20 cellular contexts compared by ENCODE assay signal in the genomic region with DNA sequence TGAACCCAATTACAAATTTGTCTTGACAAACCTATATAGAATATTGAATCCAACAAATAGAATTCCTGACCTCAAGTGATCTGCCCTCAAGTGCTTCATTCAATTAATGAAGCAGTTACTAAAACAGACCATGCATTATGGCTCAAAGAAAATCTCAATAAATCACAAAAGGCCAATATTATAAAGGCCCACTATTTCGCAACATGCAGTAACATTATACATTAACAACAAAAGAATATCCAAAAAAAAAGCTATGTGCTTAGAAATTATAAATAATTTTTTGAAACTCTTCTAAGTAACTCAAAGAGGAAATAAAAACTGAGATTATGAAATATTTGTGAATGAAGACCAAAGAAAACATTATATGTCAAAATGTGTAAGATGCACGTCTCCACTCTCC.
"Had no signal": no experiment of that assay in that cellular context is flagged by ENCODE, and none has a peak within 500 bp of the region (broad histone marks: within the 10 kb centered on the region; RNA-seq: fewer than 3 reads in every experiment).

No MANE protein-coding gene starts in this region.

- H3K27ac ChIP-seq: coronary artery, heart left ventricle, neutrophil, right atrium auricular region, suprapubic skin, thyroid gland had no signal

- H3K9me3 ChIP-seq: heart left ventricle, neutrophil, right atrium auricular region, suprapubic skin, thyroid gland had no signal

- H3K36me3 ChIP-seq: heart left ventricle, neutrophil, right atrium auricular region, suprapubic skin, thyroid gland had no signal

- H3K4me1 ChIP-seq: heart left ventricle, right atrium auricular region, suprapubic skin, thyroid gland had no signal

- H3K4me3 ChIP-seq: coronary artery, heart left ventricle, right atrium auricular region, suprapubic skin, thyroid gland had no signal

- DNase-seq: effector CD4-positive, alpha-beta T cell; endodermal cell; heart left ventricle; hippocampal formation; kidney glomerular epithelial cell; mesendoderm; naive B cell; nephron progenitor cell; small intestine; stimulated activated CD4-positive, alpha-beta T cell treated with anti-CD3 and anti-CD28 coated beads, Interleukin-12 subunit alpha, Interleukin-12 subunit beta, amount 100 ng/mL, for 4 hours; stimulated activated CD8-positive, alpha-beta memory T cell treated with anti-CD3 and anti-CD28 coated beads, Interleukin-4, amount 100 ng/mL, for 48 hours; stimulated activated naive CD8-positive, alpha-beta T cell treated with anti-CD3 and anti-CD28 coated beads, Interleukin-15, Interleukin-2, amounts not matched to agents 100 U/mL and 50 U/mL, for 24 hours; thyroid gland had no signal

- ATAC-seq: heart left ventricle; stimulated activated effector memory CD8-positive, alpha-beta T cell treated with anti-CD3 and anti-CD28 coated beads, Interleukin-12 subunit alpha, Interleukin-12 subunit beta, amount 100 ng/mL, for 72 hours; stimulated activated naive CD8-positive, alpha-beta T cell treated with anti-CD3 and anti-CD28 coated beads, Interleukin-15, Interleukin-2, amounts not matched to agents 100 U/mL and 50 U/mL, for 24 hours had no signal

- H3K27me3 ChIP-seq: neutrophil, right atrium auricular region, suprapubic skin, thyroid gland had no signal

- FAIRE-seq: frontal cortex, small intestine, urothelium cell line had no signal
